ENCODE assay signal across 23 cellular contexts in genomic region chr1:24175033-24175755, GRCh38. TPM values are rescaled to one million over a fixed set of nuclear protein-coding genes. Genes with fewer than 3 reads are reported as not detected.
DNase-seq lines count a peak whose midpoint lies in the region; ATAC-seq, FAIRE-seq and TF ChIP-seq lines count a peak whose summit lies in the region.
"Had no signal": no experiment of that assay in that cellular context is flagged by ENCODE, and none has a peak within 500 bp of the region (broad histone marks: within the 10 kb centered on the region; RNA-seq: fewer than 3 reads in every experiment).

No MANE protein-coding gene starts in this region.

- H3K4me1 Mint-ChIP-seq in Caco-2 (ENCODE audit: low read depth, unreplicated experiment): peaks cover 15% of the 10 kb centered on the region

- H3K4me3 ChIP-seq in Caco-2 (ENCODE audit: low read depth, low read length) (no peak overlapping the region), PC-3 (ENCODE audit: low read length) (no peak overlapping the region), esophagus (ENCODE audit: low read depth in 1 of 2, low read length in 2 of 2) (no peak overlapping the region), mucosa of descending colon (no peak overlapping the region), pancreas (no peak overlapping the region)
- H3K4me3 ChIP-seq: GM23338, K562, SJSA1 had no signal

- POLR2A ChIA-PET in Caco-2 (lab: Charles Lee): interaction anchor here (0.7 to 0.8 kb wide), 2 partner anchors 10 to 24 kb away, joined by 3 to 7 read pairs; no protein-coding TSS in a partner anchor
- POLR2A ChIA-PET in PC-3 (lab: Charles Lee; ENCODE audit: unreplicated experiment): no interaction called here

- BruUV-seq in Caco-2 (replicated peaks; lab: Mats Ljungman, UMichigan): no TSS peak
- BruUV-seq in PC-3 (replicated peaks; lab: Mats Ljungman, UMichigan): no TSS peak

- H3K9me2 ChIP-seq in PC-3 (replicated peaks; ENCODE audit: low read length): no peaks in the 10 kb centered on the region

- H3K9me3 ChIP-seq in Caco-2: no peaks in the 10 kb centered on the region
- no peaks in the 10 kb centered on the region for H3K9me3 ChIP-seq in PC-3 (ENCODE audit: low read length)
- no peaks in the 10 kb centered on the region for H3K9me3 ChIP-seq in esophagus (ENCODE audit: control insufficient read depth in 2 of 2, insufficient read depth in 1 of 2, low read depth in 1 of 2, low read length in 1 of 2)
- no peaks in the 10 kb centered on the region for H3K9me3 ChIP-seq in mucosa of descending colon
- H3K9me3 ChIP-seq in pancreas: no peaks in the 10 kb centered on the region
- H3K9me3 ChIP-seq: SJSA1 had no signal

- ATAC-seq in PC-3 (peak; percentile 24; the same call in 1 of the 2 replicates), mucosa of descending colon (peak; percentile 95), GM18498 (IDR thresholded peaks at IDR 0.05; ENCODE audit: unreplicated experiment) (no peak), pancreas (no peak)
- ATAC-seq: GM23338, K562 had no signal

- no peak for TF ChIP-seq CTCF in Caco-2 (IDR thresholded peaks at IDR 0.05; ENCODE audit: insufficient read depth in 1 of 2, low read depth in 1 of 2, low read length in 1 of 2, severe bottlenecking in 1 of 2, unreplicated experiment in 1 of 2)
- TF ChIP-seq CTCF in PC-3 (conservative IDR thresholded peaks at IDR 0.05; ENCODE audit: low read depth, low read length): no peak
- no peak for TF ChIP-seq CTCF in mucosa of descending colon (IDR thresholded peaks at IDR 0.05)
- TF ChIP-seq CTCF in pancreas (IDR thresholded peaks at IDR 0.05): no peak

- no peaks in the 10 kb centered on the region for H3F3A ChIP-seq in PC-3 (ENCODE audit: low read length, unreplicated experiment)

- H3K4me1 ChIP-seq in Caco-2 (peaks cover 10% of the 10 kb centered on the region), PC-3 (ENCODE audit: insufficient read depth, low read length) (peaks cover 8% of the 10 kb centered on the region; the same call in 1 of the 2 replicates), esophagus (ENCODE audit: control insufficient read depth in 2 of 2, insufficient read depth in 2 of 2, low read length in 1 of 2) (peaks cover 0 to 2% of the 10 kb centered on the region in 2 donors), mucosa of descending colon (ENCODE audit: low read depth) (no peaks in the 10 kb centered on the region), pancreas (peaks cover 0 to 15% (median 13%) of the 10 kb centered on the region in 3 donors)
- H3K4me1 ChIP-seq: SJSA1 had no signal

- H3K79me2 ChIP-seq in PC-3 (ENCODE audit: low read length): no peaks in the 10 kb centered on the region

- H3K27ac ChIP-seq in PC-3 (ENCODE audit: low read length): no peak overlapping the region
- H3K27ac ChIP-seq in esophagus (ENCODE audit: low read depth in 2 of 2, low read length in 1 of 2): peak overlapping the region; percentile 61 to 87
- H3K27ac ChIP-seq in pancreas: no peak overlapping the region
- H3K27ac ChIP-seq: SJSA1 had no signal

- WGBS in esophagus, 2 donors: 64 to 73% methylated on average over 6 of the region's 6 CpGs
- WGBS in pancreas, 2 donors: 95 to 96% methylated on average over 6 of the region's 6 CpGs

- H3K27ac Mint-ChIP-seq in Caco-2 (ENCODE audit: unreplicated experiment): peak overlapping the region; percentile 63
- H3K27ac Mint-ChIP-seq: B cell, GM23338 had no signal

- peaks cover 5% of the 10 kb centered on the region for H3K36me3 Mint-ChIP-seq in Caco-2 (ENCODE audit: insufficient read depth, unreplicated experiment)

- intact Hi-C loops in Caco-2 (cut with micrococcal nuclease; ENCODE audit: unreplicated experiment): no loop called here
- intact Hi-C loops in PC-3 (cut with micrococcal nuclease): no loop called here
- intact Hi-C loops in mucosa of descending colon (cut with DNase I, micrococcal nuclease): no loop called here
- intact Hi-C loops in pancreas (cut with DNase I): no loop called here

- FAIRE-seq in pancreas (lab: Jason Lieb, UNC): no peak
- FAIRE-seq: GM19239, K562 had no signal

- H3K36me3 ChIP-seq in Caco-2 (ENCODE audit: control insufficient read depth, insufficient read depth, low read length) (no peaks in the 10 kb centered on the region; the same call in 1 of the 2 replicates), PC-3 (ENCODE audit: low read depth, low read length) (no peaks in the 10 kb centered on the region), esophagus (ENCODE audit: control insufficient read depth in 2 of 2, insufficient read depth in 2 of 2, low read length in 1 of 2) (peaks cover 0 to 3% of the 10 kb centered on the region in 2 donors), mucosa of descending colon (ENCODE audit: low read depth) (no peaks in the 10 kb centered on the region), pancreas (no peaks in the 10 kb centered on the region)
- H3K36me3 ChIP-seq: SJSA1 had no signal

- H3K27me3 ChIP-seq in Caco-2 (replicated peaks; ENCODE audit: control insufficient read depth, insufficient read depth, low read length): no peaks in the 10 kb centered on the region
- H3K27me3 ChIP-seq in PC-3 (ENCODE audit: low read length): no peaks in the 10 kb centered on the region
- no peaks in the 10 kb centered on the region for H3K27me3 ChIP-seq in esophagus (ENCODE audit: control insufficient read depth in 1 of 2, insufficient read depth in 2 of 2, low read length in 2 of 2)
- H3K27me3 ChIP-seq in pancreas: no peaks in the 10 kb centered on the region
- H3K27me3 ChIP-seq: SJSA1 had no signal

- H3K27me3 Mint-ChIP-seq in Caco-2 (ENCODE audit: insufficient read depth, unreplicated experiment): no peaks in the 10 kb centered on the region
- H3K27me3 Mint-ChIP-seq: B cell had no signal

- no peak overlapping the region for H3K4me2 ChIP-seq in PC-3 (ENCODE audit: low read length)
- H3K4me2 ChIP-seq: GM23338 had no signal

- no peak overlapping the region for H2AFZ ChIP-seq in PC-3 (ENCODE audit: low read length)
- H2AFZ ChIP-seq: GM23338 had no signal

- no peak for DNase-seq in Caco-2
- DNase-seq in PC-3: peak; percentile 50
- DNase-seq in mucosa of descending colon: no peak
- no peak for DNase-seq in MV-4-11 (lab: John Stamatoyannopoulos, UW)
- DNase-seq in pancreas: no peak
- DNase-seq in NK-92 (lab: John Stamatoyannopoulos, UW; ENCODE audit: unreplicated experiment): no peak
- DNase-seq: DMS 273 treated with DMSO at 0.1 percent for 48 hours, GDM1, HCEC 1CT, NCI-H1417, NCI-H187 treated with DMSO at 0.1 percent for 48 hours, NCI-H2227 treated with DMSO at 0.1 percent for 48 hours, NCI-H510A treated with DMSO at 0.1 percent for 48 hours, NCI-H82 had no signal

- no peaks in the 10 kb centered on the region for H3K9me3 Mint-ChIP-seq in Caco-2 (ENCODE audit: unreplicated experiment)

- CTCF ChIA-PET in Caco-2 (lab: Charles Lee) (interaction anchor here (0.6 to 0.8 kb wide), 2 partner anchors 25 to 71 kb away, joined by 3 to 4 read pairs; no protein-coding TSS in a partner anchor), PC-3 (lab: Charles Lee) (no interaction called here)

- no peaks in the 10 kb centered on the region for H4K20me1 ChIP-seq in PC-3 (ENCODE audit: low read length)

- H3K9ac ChIP-seq in PC-3 (ENCODE audit: low read length): no peak overlapping the region

- no peak overlapping the region for H3K4me3 Mint-ChIP-seq in Caco-2 (ENCODE audit: unreplicated experiment)
- H3K4me3 Mint-ChIP-seq: B cell, GM23338 had no signal

RNA-seq across cellular contexts. Expression of gene IFNLR1, which starts 11.9 kb away (rescaled TPM):
- total RNA-seq in Caco-2 (2022): 5.4 and 6.1 TPM in 2 replicates
- 8.9 and 9.5 TPM in 2 replicates for total RNA-seq in PC-3 (2014; rRNA removed)
- 1 to 10 TPM; 2.2 to 2.9 TPM for polyA plus RNA-seq in esophagus
- 10 to 100 TPM in 2 of 3 donors, 1 to 10 TPM in 1; 5.3 to 24.0 (median 18.8) TPM for total RNA-seq in mucosa of descending colon
- 1 to 10 TPM; 3.0 to 8.4 (median 4.7) TPM for total RNA-seq in pancreas
- polyA plus RNA-seq in pancreas: 1 to 10 TPM; 2.3 to 3.4 TPM
- total RNA-seq: A172, K562, SJSA1 had no signal
- polyA plus RNA-seq: K562 had no signal

RNA-seq across cellular contexts. Expression of gene IL22RA1, which starts 32.3 kb away (rescaled TPM):
- total RNA-seq in Caco-2 (2022) (1.7 and 2.5 TPM in 2 replicates), PC-3 (2014; rRNA removed) (1.2 TPM in 2 replicates), mucosa of descending colon (10 to 100 TPM; 13.8 to 43.1 (median 28.2) TPM), pancreas (100 to 1,000 TPM in 4 of 6 donors, 10 to 100 TPM in 2; 62.5 to 164 (median 123) TPM)
- polyA plus RNA-seq in esophagus (10 to 100 TPM; 10.3 to 11.7 TPM), pancreas (10 to 100 TPM; 68.8 to 87.5 TPM)
- total RNA-seq: Daoy, K562 had no signal
- polyA plus RNA-seq: K562 had no signal

Comparison
In these comparisons a context has a peak if more than half of its experiments do, and no peak if none do; other contexts are left out.
1. ATAC-seq: peak in PC-3 (single experiment) and mucosa of descending colon (single experiment); none in GM18498 (single experiment) and pancreas (0 of 4).
2. H3K27ac ChIP-seq: peak in esophagus (2 of 2); none in PC-3 (single experiment) and pancreas (0 of 4).